In the genomic region with DNA sequence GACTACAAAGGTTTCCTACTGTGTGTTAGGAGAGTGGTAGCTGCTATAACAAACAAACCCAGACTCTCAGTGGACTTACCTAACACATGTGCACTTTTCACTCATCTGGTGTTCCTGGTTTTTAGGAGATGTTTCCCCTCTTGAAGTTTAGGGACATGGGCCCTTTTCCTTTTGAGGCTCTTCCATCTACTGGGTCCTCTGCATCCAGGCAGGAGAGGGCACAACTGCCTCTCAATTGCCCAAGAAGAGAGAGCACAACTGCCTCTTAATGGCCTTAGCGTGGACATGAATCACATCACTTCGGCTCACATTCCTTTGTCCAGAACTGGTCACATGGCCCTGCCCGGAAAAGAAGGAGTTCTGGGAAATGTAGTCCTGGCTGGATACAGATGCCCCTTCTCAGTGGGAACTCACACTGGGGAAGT, we compare ENCODE assay signal across 9 cellular contexts. TPM values are rescaled to one million over a fixed set of nuclear protein-coding genes. Genes with fewer than 3 reads are reported as not detected.
DNase-seq lines count a peak whose midpoint lies in the region; ATAC-seq and TF ChIP-seq lines count a peak whose summit lies in the region.
"Had no signal": no experiment of that assay in that cellular context is flagged by ENCODE, and none has a peak within 500 bp of the region (broad histone marks: within the 10 kb centered on the region; RNA-seq: fewer than 3 reads in every experiment).

No MANE protein-coding gene starts in this region.

- H3K36me3 ChIP-seq in adrenal gland (replicated peaks in 1 of 2): no peaks in the 10 kb centered on the region
- H3K36me3 ChIP-seq in hepatocyte (replicated peaks; ENCODE audit: insufficient read depth, low read depth): no peaks in the 10 kb centered on the region

- CTCF ChIA-PET in activated CD8-positive, alpha-beta T cell treated with anti-CD3 and anti-CD28 coated beads for 36 hours (lab: Charles Lee): no interaction called here

- DNase-seq in NCI-H748 (lab: John Stamatoyannopoulos, UW; ENCODE audit: unreplicated experiment): peak; percentile 14
- DNase-seq in NCI-H748 treated with DMSO at 0.1 percent for 48 hours (lab: John Stamatoyannopoulos, UW): no peak
- peak in 6 of 7 donors; percentile 30 to 58 (median 44) for DNase-seq in adrenal gland
- DNase-seq in hepatocyte (ENCODE audit: low spot score): peak; percentile 59
- peak in 38 of 49 donors; percentile 12 to 80 (median 50) for DNase-seq in substantia nigra (lab: John Stamatoyannopoulos, UW)
- DNase-seq in activated CD8-positive, alpha-beta T cell treated with anti-CD3 and anti-CD28 coated beads for 36 hours: no peak
- no peak for DNase-seq in germinal center (ENCODE audit: low spot score)
- no peak for DNase-seq in activated effector memory CD4-positive, alpha-beta T cell treated with anti-CD3 and anti-CD28 coated beads, Interleukin-2, amount 50 U/mL, for 16 hours

- H3K79me2 ChIP-seq in hepatocyte: no peaks in the 10 kb centered on the region

- peaks cover 6% of the 10 kb centered on the region for H3K4me1 Mint-ChIP-seq in activated CD8-positive, alpha-beta T cell treated with anti-CD3 and anti-CD28 coated beads for 36 hours (ENCODE audit: low read depth)

- no peak overlapping the region for H3K4me2 ChIP-seq in hepatocyte

- no peak overlapping the region for H3K4me3 ChIP-seq in adrenal gland
- no peak overlapping the region for H3K4me3 ChIP-seq in hepatocyte

- no peak for TF ChIP-seq POLR2A in adrenal gland (IDR thresholded peaks at IDR 0.05)

- POLR2A ChIA-PET in activated CD8-positive, alpha-beta T cell treated with anti-CD3 and anti-CD28 coated beads for 36 hours (lab: Charles Lee): interaction anchor here (1.7 kb wide), 1 partner anchor 8 kb away, joined by 5 read pairs; no protein-coding TSS in a partner anchor

- no peak overlapping the region for H3K27ac Mint-ChIP-seq in activated CD8-positive, alpha-beta T cell treated with anti-CD3 and anti-CD28 coated beads for 36 hours
- H3K27ac Mint-ChIP-seq: T-helper 1 cell treated with Interleukin-12 subunit alpha and Interleukin-12 subunit beta and Interleukin-4 antibody, amounts not matched to agents 30 μg/mL and 1 μg/mL, for 36 hours had no signal

- no peaks in the 10 kb centered on the region for H4K20me1 ChIP-seq in hepatocyte (ENCODE audit: insufficient read depth, poor library complexity, severe bottlenecking)

- no peaks in the 10 kb centered on the region for H3K9me3 Mint-ChIP-seq in activated CD8-positive, alpha-beta T cell treated with anti-CD3 and anti-CD28 coated beads for 36 hours

- intact Hi-C loops in adrenal gland (cut with DNase I): no loop called here
- intact Hi-C loops in activated CD8-positive, alpha-beta T cell treated with anti-CD3 and anti-CD28 coated beads for 36 hours (cut with micrococcal nuclease): no loop called here

- H3K27me3 ChIP-seq in adrenal gland: no peaks in the 10 kb centered on the region
- peaks cover 9% of the 10 kb centered on the region for H3K27me3 ChIP-seq in hepatocyte

- TF ChIP-seq CTCF in adrenal gland (IDR thresholded peaks at IDR 0.05): no peak
- no peak for TF ChIP-seq CTCF in hepatocyte (IDR thresholded peaks at IDR 0.05; ENCODE audit: poor library complexity)
- TF ChIP-seq CTCF in activated CD8-positive, alpha-beta T cell treated with anti-CD3 and anti-CD28 coated beads for 36 hours (IDR thresholded peaks at IDR 0.05): no peak

- no peaks in the 10 kb centered on the region for H3K36me3 Mint-ChIP-seq in activated CD8-positive, alpha-beta T cell treated with anti-CD3 and anti-CD28 coated beads for 36 hours (ENCODE audit: low read depth)

- 16 to 38% (median 19%) methylated on average over 3 of the region's 3 CpGs for WGBS in adrenal gland, 4 donors
- WGBS in hepatocyte (ENCODE audit: low lambda C conversion rate, missing lambda C conversion rate): 14% methylated on average over 3 of the region's 3 CpGs

- no peaks in the 10 kb centered on the region for H3K27me3 Mint-ChIP-seq in activated CD8-positive, alpha-beta T cell treated with anti-CD3 and anti-CD28 coated beads for 36 hours

- ATAC-seq in activated CD8-positive, alpha-beta T cell treated with anti-CD3 and anti-CD28 coated beads for 36 hours: no peak

- H3K9me2 ChIP-seq in hepatocyte (replicated peaks; ENCODE audit: insufficient read depth): no peaks in the 10 kb centered on the region

- H3K27ac ChIP-seq in adrenal gland: no peak overlapping the region
- no peak overlapping the region for H3K27ac ChIP-seq in hepatocyte
- peak overlapping the region; percentile 63 for H3K27ac ChIP-seq in substantia nigra (ENCODE audit: low read depth, low read length, poor library complexity, severe bottlenecking)

- H3K4me3 Mint-ChIP-seq in activated CD8-positive, alpha-beta T cell treated with anti-CD3 and anti-CD28 coated beads for 36 hours: no peak overlapping the region
- H3K4me3 Mint-ChIP-seq: T-helper 1 cell treated with Interleukin-12 subunit alpha and Interleukin-12 subunit beta and Interleukin-4 antibody, amounts not matched to agents 30 μg/mL and 1 μg/mL, for 36 hours had no signal

- H3K4me1 ChIP-seq in adrenal gland (replicated peaks in 1 of 2): no peaks in the 10 kb centered on the region
- H3K4me1 ChIP-seq in hepatocyte (ENCODE audit: insufficient read depth): no peaks in the 10 kb centered on the region

- H3K9me3 ChIP-seq in adrenal gland (replicated peaks in 1 of 3): no peaks in the 10 kb centered on the region
- H3K9me3 ChIP-seq in hepatocyte (ENCODE audit: low read depth): no peaks in the 10 kb centered on the region

- no peak overlapping the region for H2AFZ ChIP-seq in hepatocyte

RNA-seq across cellular contexts. Expression of gene TNRC6C, which starts 9.8 kb away (rescaled TPM):
- total RNA-seq in adrenal gland (10 to 100 TPM in 6 of 8 donors, 1 to 10 TPM in 2; 5.1 to 18.7 (median 11.9) TPM), hepatocyte (3.5 and 4.2 TPM in 2 replicates)
- polyA plus RNA-seq in adrenal gland (10 to 100 TPM in 1 of 3 donors, 1 to 10 TPM in 2; 3.8 to 10.9 (median 5.2) TPM), hepatocyte (5.1 and 5.6 TPM in 2 replicates)
- total RNA-seq in activated CD8-positive, alpha-beta T cell treated with anti-CD3 and anti-CD28 coated beads for 36 hours: 10 to 100 TPM; 26.4 to 26.6 TPM

Comparison
In these comparisons a context has a peak if more than half of its experiments do, and no peak if none do; other contexts are left out.
1. DNase-seq: peak in NCI-H748 (single experiment), adrenal gland (6 of 7), hepatocyte (single experiment) and substantia nigra (38 of 49); none in NCI-H748 treated with DMSO at 0.1 percent for 48 hours (single experiment), activated CD8-positive, alpha-beta T cell treated with anti-CD3 and anti-CD28 coated beads for 36 hours (single experiment), germinal center (single experiment) and activated effector memory CD4-positive, alpha-beta T cell treated with anti-CD3 and anti-CD28 coated beads, Interleukin-2, amount 50 U/mL, for 16 hours (single experiment).